ENCODE assay signal across 8 cellular contexts in the genomic region with DNA sequence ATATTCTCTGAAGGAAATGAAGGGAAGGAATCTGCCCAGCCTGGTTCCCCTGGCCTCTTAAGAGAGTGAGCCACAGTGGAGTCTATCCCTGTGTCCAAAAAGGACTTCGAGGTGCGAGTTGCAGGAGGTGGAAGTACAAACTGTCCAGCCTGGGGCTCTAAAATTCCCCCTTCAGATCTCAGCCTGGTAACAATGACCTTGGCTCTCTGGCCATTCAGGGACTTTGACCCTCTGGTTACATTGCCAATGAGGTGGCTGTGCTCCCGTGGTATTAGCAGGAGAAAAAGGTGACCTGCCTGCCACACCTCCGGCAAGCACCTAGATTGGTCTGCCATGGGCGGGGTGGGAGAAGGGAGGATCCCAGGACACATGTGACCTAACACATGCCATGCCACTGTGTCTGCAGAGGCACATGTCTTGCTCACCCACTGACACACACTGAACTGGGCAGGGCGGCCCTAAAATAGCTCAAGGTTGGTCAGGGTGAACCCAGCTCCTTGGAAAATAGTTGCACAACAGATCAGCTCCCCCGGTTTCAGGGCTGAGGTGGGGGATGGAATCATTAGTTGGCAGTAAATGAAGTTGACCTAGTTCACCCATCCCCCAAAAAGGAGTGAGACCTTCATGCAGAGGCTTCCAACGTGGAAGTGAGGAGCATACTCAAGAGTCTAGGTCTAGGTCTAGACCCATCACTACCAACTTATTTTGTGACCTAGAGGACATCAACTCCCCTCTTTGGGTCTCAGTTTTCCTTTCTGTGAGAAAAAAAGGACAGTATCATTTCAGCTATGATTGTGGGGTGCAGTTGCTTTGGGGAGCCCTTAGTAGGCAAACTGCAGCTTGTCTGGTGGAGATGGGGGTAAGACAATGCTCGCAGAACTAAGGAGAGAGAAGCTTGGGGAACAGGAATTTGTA. TPM values are rescaled to one million over a fixed set of nuclear protein-coding genes. Genes with fewer than 3 reads are reported as not detected.
DNase-seq lines count a peak whose midpoint lies in the region; ATAC-seq, FAIRE-seq and TF ChIP-seq lines count a peak whose summit lies in the region.

No MANE protein-coding gene starts in this region.

- no peaks in the 10 kb centered on the region for H3K27me3 ChIP-seq in BLaER1 treated with 17β-estradiol and CSF1 and Interleukin-3, amounts not matched to agents 10 nM and 100 nM
- H3K27me3 ChIP-seq in HepG2 (ENCODE audit: control insufficient read depth in 1 of 2, insufficient read depth in 2 of 2, low read length in 2 of 2) (no peaks in the 10 kb centered on the region; a peak in 1 of 5 replicates), testis (no peaks in the 10 kb centered on the region)

- in situ Hi-C loops in HepG2 (cut with HindIII; ENCODE audit: extremely low pct_ligation_motif_present, low pct_unique_long_range_greater_than_20kb): no loop called here

- peaks cover 0 to 7% (median 0%) of the 10 kb centered on the region in 11 experiments; a peak in 1 of 22 replicates for H4K20me1 ChIP-seq in BLaER1 treated with 17β-estradiol and CSF1 and Interleukin-3, amounts not matched to agents 10 nM and 100 nM
- no peaks in the 10 kb centered on the region for H4K20me1 ChIP-seq in HepG2 (ENCODE audit: insufficient read depth, low read length)

- DNase-seq in LHCN-M2 (ENCODE audit: low read depth): peak; percentile 83
- peak; percentile 93 for DNase-seq in HepG2 (ENCODE audit: low spot score)
- peak; percentile 68 for DNase-seq in testis
- DNase-seq in NCI-H1436 (lab: John Stamatoyannopoulos, UW): no peak

- peak; percentile 97 for FAIRE-seq in HepG2 (lab: Jason Lieb, UNC)

- H3K27ac Mint-ChIP-seq in brain: peak overlapping the region; percentile 51 to 98 (median 89)

- 0 out of 4 replicates have a peak, but pooled peaks of 1 of the 2 experiments have one; percentile 26 for TF ChIP-seq POLR2A in HepG2 (IDR thresholded peaks at IDR 0.05; ENCODE audit: insufficient read depth in 1 of 2, low read depth in 2 of 2, low read length in 2 of 2)
- no peak for TF ChIP-seq POLR2A in testis (IDR thresholded peaks at IDR 0.05)

- H3K36me3 Mint-ChIP-seq in brain: peaks cover 9% of the 10 kb centered on the region

- ATAC-seq in HepG2 (peak; percentile 27), GM19395 (IDR thresholded peaks at IDR 0.05; ENCODE audit: unreplicated experiment) (no peak), GM18907 (IDR thresholded peaks at IDR 0.05; ENCODE audit: unreplicated experiment) (no peak)

- intact Hi-C loops in HepG2 (cut with micrococcal nuclease; ENCODE audit: unreplicated experiment) (no loop called here), testis (cut with DNase I; ENCODE audit: low total_unique reads) (no loop called here)

- H3K9me3 ChIP-seq in BLaER1 treated with 17β-estradiol and CSF1 and Interleukin-3, amounts not matched to agents 10 nM and 100 nM (replicated peaks in 1 of 11): no peaks in the 10 kb centered on the region
- H3K9me3 ChIP-seq in HepG2 (ENCODE audit: low read length): no peaks in the 10 kb centered on the region
- H3K9me3 ChIP-seq in testis: no peaks in the 10 kb centered on the region

- peak; percentile 22; the same call in 1 of the 2 replicates for TF ChIP-seq RAD21 in HepG2 (CRISPR knock-in tag; IDR thresholded peaks at IDR 0.05)

- H3K4me3 ChIP-seq in BLaER1 treated with 17β-estradiol and CSF1 and Interleukin-3, amounts not matched to agents 10 nM and 100 nM: peak overlapping the region; percentile 29 to 65 (median 56); a peak in 19 of 20 replicates
- peak overlapping the region; percentile 13 to 55 (median 22); a peak in 5 of 6 replicates for H3K4me3 ChIP-seq in HepG2 (replicated peaks in 1 of 3; ENCODE audit: insufficient read depth in 1 of 3, low read depth in 2 of 3, low read length in 3 of 3)
- peak overlapping the region; percentile 73 to 92 for H3K4me3 ChIP-seq in testis

- peaks cover 0 to 3% (median 0%) of the 10 kb centered on the region in 5 experiments for H3K9me3 Mint-ChIP-seq in brain

- H3K4me3 Mint-ChIP-seq in brain: peak overlapping the region; percentile 85 to 97 (median 94)

- peaks cover 72% of the 10 kb centered on the region for H3K4me1 Mint-ChIP-seq in brain

- 20% methylated on average over 7 of the region's 9 CpGs for WGBS in HepG2 (ENCODE audit: low lambda C conversion rate)
- WGBS in testis, 2 donors: 25 to 39% methylated on average over 9 of the region's 9 CpGs

- POLR2A ChIA-PET in HepG2 (lab: Yijun Ruan, JAX): interaction anchor here (0.8 to 8.1 kb wide), 18 partner anchors 9 to 397 kb away, joined by 3 to 568 read pairs (median 10); a partner anchor contains a TSS

- BruUV-seq in HepG2 (replicated peaks; lab: Mats Ljungman, UMichigan): no TSS peak

- H3K4me2 ChIP-seq in BLaER1 treated with 17β-estradiol and CSF1 and Interleukin-3, amounts not matched to agents 10 nM and 100 nM: peak overlapping the region; percentile 95 to 100 (median 99)
- H3K4me2 ChIP-seq in HepG2 (ENCODE audit: low read depth, low read length): peak overlapping the region; percentile 91

- H3K27ac ChIP-seq in BLaER1 treated with 17β-estradiol and CSF1 and Interleukin-3, amounts not matched to agents 10 nM and 100 nM: peak overlapping the region; percentile 88 to 98 (median 95)
- H3K27ac ChIP-seq in HepG2 (ENCODE audit: extremely low read length, insufficient read depth, low read length): peak overlapping the region; percentile 95
- peak overlapping the region; percentile 95 to 99 for H3K27ac ChIP-seq in testis

- H3K36me3 ChIP-seq in BLaER1 treated with 17β-estradiol and CSF1 and Interleukin-3, amounts not matched to agents 10 nM and 100 nM: peaks cover 0 to 34% (median 20%) of the 10 kb centered on the region in 11 experiments; a peak in 15 of 22 replicates
- H3K36me3 ChIP-seq in HepG2 (replicated peaks in 1 of 2; ENCODE audit: control insufficient read depth in 1 of 2, insufficient read depth in 2 of 2, low read length in 2 of 2) (peaks cover 25 to 41% of the 10 kb centered on the region in 2 experiments), testis (ENCODE audit: low read depth, missing control alignments) (no peaks in the 10 kb centered on the region)

- H3K9ac ChIP-seq in BLaER1 treated with 17β-estradiol and CSF1 and Interleukin-3, amounts not matched to agents 10 nM and 100 nM: peak overlapping the region; percentile 64 to 90 (median 83); a peak in 21 of 22 replicates
- H3K9ac ChIP-seq in HepG2 (ENCODE audit: insufficient read depth, low read depth, low read length): peak overlapping the region; percentile 74

- TF ChIP-seq EP300 in HepG2 (IDR thresholded peaks at IDR 0.05; ENCODE audit: low read depth in 2 of 2, low read length in 2 of 2) (peak in 1 of 2 experiments; percentile 59; a peak in 1 of 4 replicates), HepG2 (CRISPR knock-in tag; IDR thresholded peaks at IDR 0.05; ENCODE audit: borderline replicate concordance) (peak; percentile 80; the same call in 1 of the 2 replicates)

- H3K79me2 ChIP-seq in HepG2 (ENCODE audit: insufficient read depth, low read length): peaks cover 18% of the 10 kb centered on the region

- H3K27me3 Mint-ChIP-seq in brain: peaks cover 13% of the 10 kb centered on the region

- peaks cover 76 to 91% (median 87%) of the 10 kb centered on the region in 10 experiments for H3K4me1 ChIP-seq in BLaER1 treated with 17β-estradiol and CSF1 and Interleukin-3, amounts not matched to agents 10 nM and 100 nM
- H3K4me1 ChIP-seq in HepG2 (ENCODE audit: insufficient read depth, low read length) (peaks cover 59% of the 10 kb centered on the region), testis (peaks cover 57% of the 10 kb centered on the region)

- H2AFZ ChIP-seq in HepG2 (ENCODE audit: low read length): no peak overlapping the region

- TF ChIP-seq CTCF in brain (conservative IDR thresholded peaks at IDR 0.05) (no peak), HepG2 (CRISPR knock-in tag; IDR thresholded peaks at IDR 0.05) (peak; percentile 29; the same call in 1 of the 2 replicates), testis (IDR thresholded peaks at IDR 0.05) (no peak)

- CTCF ChIA-PET in HepG2 (lab: Yijun Ruan, JAX; ENCODE audit: low intra/inter-chr PET ratio, low total read pairs): no interaction called here

RNA-seq across cellular contexts. Expression of a gene that starts 2.2 kb away (rescaled TPM):
- total RNA-seq in LHCN-M2 (2014; rRNA removed) (1.5 and 3.4 TPM in 2 replicates), HepG2 (2016; rRNA removed; fragmentation: Illumina TruSeq; extraction: Trizol) (1.4 and 2.1 TPM in 2 replicates), testis (10 to 100 TPM; 14.4 to 23.6 TPM)
- polyA plus RNA-seq in LHCN-M2 (2012): 3.6 TPM
- polyA plus RNA-seq in brain (ENCODE audit: insufficient read depth, low read depth, low replicate concordance) (43.8 TPM), HepG2 (2011; rRNA removed) (2.7 and 3.6 TPM in 2 replicates), testis (ENCODE audit: insufficient read depth, low read depth, low replicate concordance) (9.8 TPM)
- total RNA-seq in HepG2 (2016; cell fraction: cytosol; rRNA removed; fragmentation: Illumina TruSeq; extraction: Trizol; ENCODE audit: low read depth): 0.88 and 1.1 TPM in 2 replicates
- 1.2 and 1.8 TPM in 2 replicates for total RNA-seq in HepG2 (2016; cell fraction: insoluble cytoplasmic fraction; rRNA removed; fragmentation: Illumina TruSeq; extraction: Trizol)
- 2.2 and 2.4 TPM in 2 replicates for total RNA-seq in HepG2 (2016; cell fraction: membrane; rRNA removed; fragmentation: Illumina TruSeq; extraction: Trizol)
- total RNA-seq in HepG2 (2016; cell fraction: nucleus; rRNA removed; fragmentation: Illumina TruSeq; extraction: Trizol): 3.4 and 4.3 TPM in 2 replicates
- polyA plus RNA-seq in HepG2 (2011; cell fraction: cytosol; rRNA removed): 1.5 and 1.6 TPM in 2 replicates
- polyA plus RNA-seq in HepG2 (2011; cell fraction: nucleus; rRNA removed): 20.3 and 22.7 TPM in 2 replicates
- 11.1 and 19.6 TPM in 2 replicates for polyA plus RNA-seq in HepG2 (2012)
- 0.95 and 1.1 TPM in 2 replicates for polyA plus RNA-seq in HepG2 (2016; cell fraction: cytosol; fragmentation: Illumina TruSeq; extraction: Trizol; ENCODE audit: low read depth)
- polyA plus RNA-seq in HepG2 (2016; cell fraction: insoluble cytoplasmic fraction; fragmentation: Illumina TruSeq; extraction: Trizol; ENCODE audit: low read depth): 3.8 and 5.8 TPM in 2 replicates
- polyA plus RNA-seq in HepG2 (2016; cell fraction: membrane; fragmentation: Illumina TruSeq; extraction: Trizol; ENCODE audit: low read depth): 2.5 and 3.4 TPM in 2 replicates
- polyA plus RNA-seq in HepG2 (2016; cell fraction: nucleus; fragmentation: Illumina TruSeq; extraction: Trizol; ENCODE audit: insufficient read depth, low read depth): 9.5 and 10.0 TPM in 2 replicates
- 3.3 and 6.7 TPM in 2 replicates for polyA minus RNA-seq in HepG2 (2011; rRNA and poly(A)+ RNA removed; ENCODE audit: low replicate concordance)
- polyA minus RNA-seq in HepG2 (2011; cell fraction: cytosol; rRNA and poly(A)+ RNA removed): 4.5 and 6.5 TPM in 2 replicates
- polyA minus RNA-seq in HepG2 (2011; cell fraction: nucleus; rRNA and poly(A)+ RNA removed): 7.6 and 8.1 TPM in 2 replicates

RNA-seq across cellular contexts. Expression of a gene that starts 23.6 kb away (rescaled TPM):
- total RNA-seq in LHCN-M2 (2014; rRNA removed): 62.1 and 62.8 TPM in 2 replicates
- 28.7 TPM for polyA plus RNA-seq in LHCN-M2 (2012)
- polyA plus RNA-seq in brain (ENCODE audit: insufficient read depth, low read depth, low replicate concordance): 94.4 TPM
- 76.1 and 88.5 TPM in 2 replicates for total RNA-seq in HepG2 (2016; rRNA removed; fragmentation: Illumina TruSeq; extraction: Trizol)
- total RNA-seq in HepG2 (2016; cell fraction: cytosol; rRNA removed; fragmentation: Illumina TruSeq; extraction: Trizol; ENCODE audit: low read depth): 23.3 and 23.6 TPM in 2 replicates
- 62.6 and 89.2 TPM in 2 replicates for total RNA-seq in HepG2 (2016; cell fraction: insoluble cytoplasmic fraction; rRNA removed; fragmentation: Illumina TruSeq; extraction: Trizol)
- total RNA-seq in HepG2 (2016; cell fraction: membrane; rRNA removed; fragmentation: Illumina TruSeq; extraction: Trizol): 50.5 and 57.1 TPM in 2 replicates
- 82.0 and 93.0 TPM in 2 replicates for total RNA-seq in HepG2 (2016; cell fraction: nucleus; rRNA removed; fragmentation: Illumina TruSeq; extraction: Trizol)
- 54.6 and 63.8 TPM in 2 replicates for polyA plus RNA-seq in HepG2 (2011; rRNA removed)
- 19.7 and 28.8 TPM in 2 replicates for polyA plus RNA-seq in HepG2 (2011; cell fraction: cytosol; rRNA removed)
- 90.9 and 114 TPM in 2 replicates for polyA plus RNA-seq in HepG2 (2011; cell fraction: nucleus; rRNA removed)
- polyA plus RNA-seq in HepG2 (2012): 89.3 and 98.8 TPM in 2 replicates
- polyA plus RNA-seq in HepG2 (2016; cell fraction: cytosol; fragmentation: Illumina TruSeq; extraction: Trizol; ENCODE audit: low read depth): 10.1 and 10.5 TPM in 2 replicates
- 77.5 and 94.3 TPM in 2 replicates for polyA plus RNA-seq in HepG2 (2016; cell fraction: insoluble cytoplasmic fraction; fragmentation: Illumina TruSeq; extraction: Trizol; ENCODE audit: low read depth)
- 34.7 and 36.6 TPM in 2 replicates for polyA plus RNA-seq in HepG2 (2016; cell fraction: membrane; fragmentation: Illumina TruSeq; extraction: Trizol; ENCODE audit: low read depth)
- 173 TPM in 2 replicates for polyA plus RNA-seq in HepG2 (2016; cell fraction: nucleus; fragmentation: Illumina TruSeq; extraction: Trizol; ENCODE audit: insufficient read depth, low read depth)
- polyA minus RNA-seq in HepG2 (2011; rRNA and poly(A)+ RNA removed; ENCODE audit: low replicate concordance): 21.1 and 21.8 TPM in 2 replicates
- 50.3 and 50.4 TPM in 2 replicates for polyA minus RNA-seq in HepG2 (2011; cell fraction: cytosol; rRNA and poly(A)+ RNA removed)
- polyA minus RNA-seq in HepG2 (2011; cell fraction: nucleus; rRNA and poly(A)+ RNA removed): 107 and 131 TPM in 2 replicates
- 100 to 1,000 TPM; 129 to 161 TPM for total RNA-seq in testis
- polyA plus RNA-seq in testis (ENCODE audit: insufficient read depth, low read depth, low replicate concordance): 157 TPM

RNA-seq across cellular contexts. Expression of a gene that starts 35.4 kb away (rescaled TPM):
- total RNA-seq in LHCN-M2 (2014; rRNA removed): 22.3 and 32.5 TPM in 2 replicates
- polyA plus RNA-seq in LHCN-M2 (2012): 26.6 TPM
- 176 TPM for polyA plus RNA-seq in brain (ENCODE audit: insufficient read depth, low read depth, low replicate concordance)
- total RNA-seq in HepG2 (2016; rRNA removed; fragmentation: Illumina TruSeq; extraction: Trizol): 9.9 and 10.4 TPM in 2 replicates
- 4.9 and 5.0 TPM in 2 replicates for total RNA-seq in HepG2 (2016; cell fraction: cytosol; rRNA removed; fragmentation: Illumina TruSeq; extraction: Trizol; ENCODE audit: low read depth)
- 8.1 and 10.9 TPM in 2 replicates for total RNA-seq in HepG2 (2016; cell fraction: insoluble cytoplasmic fraction; rRNA removed; fragmentation: Illumina TruSeq; extraction: Trizol)
- total RNA-seq in HepG2 (2016; cell fraction: membrane; rRNA removed; fragmentation: Illumina TruSeq; extraction: Trizol): 12.8 TPM in 2 replicates
- 5.9 and 6.8 TPM in 2 replicates for total RNA-seq in HepG2 (2016; cell fraction: nucleus; rRNA removed; fragmentation: Illumina TruSeq; extraction: Trizol)
- polyA plus RNA-seq in HepG2 (2011; rRNA removed): 8.0 and 8.6 TPM in 2 replicates
- 7.7 and 8.0 TPM in 2 replicates for polyA plus RNA-seq in HepG2 (2011; cell fraction: cytosol; rRNA removed)
- 12.1 and 13.6 TPM in 2 replicates for polyA plus RNA-seq in HepG2 (2011; cell fraction: nucleus; rRNA removed)
- polyA plus RNA-seq in HepG2 (2012): 11.6 and 15.5 TPM in 2 replicates
- 4.3 TPM in 2 replicates for polyA plus RNA-seq in HepG2 (2016; cell fraction: cytosol; fragmentation: Illumina TruSeq; extraction: Trizol; ENCODE audit: low read depth)
- polyA plus RNA-seq in HepG2 (2016; cell fraction: insoluble cytoplasmic fraction; fragmentation: Illumina TruSeq; extraction: Trizol; ENCODE audit: low read depth): 8.0 and 12.4 TPM in 2 replicates
- 9.9 and 10.7 TPM in 2 replicates for polyA plus RNA-seq in HepG2 (2016; cell fraction: membrane; fragmentation: Illumina TruSeq; extraction: Trizol; ENCODE audit: low read depth)
- 11.5 and 12.3 TPM in 2 replicates for polyA plus RNA-seq in HepG2 (2016; cell fraction: nucleus; fragmentation: Illumina TruSeq; extraction: Trizol; ENCODE audit: insufficient read depth, low read depth)
- 14.3 and 17.9 TPM in 2 replicates for polyA minus RNA-seq in HepG2 (2011; rRNA and poly(A)+ RNA removed; ENCODE audit: low replicate concordance)
- polyA minus RNA-seq in HepG2 (2011; cell fraction: cytosol; rRNA and poly(A)+ RNA removed): 5.3 and 7.4 TPM in 2 replicates
- 7.2 and 7.5 TPM in 2 replicates for polyA minus RNA-seq in HepG2 (2011; cell fraction: nucleus; rRNA and poly(A)+ RNA removed)
- total RNA-seq in testis: 10 to 100 TPM; 44.9 to 51.7 TPM
- 41.2 TPM for polyA plus RNA-seq in testis (ENCODE audit: insufficient read depth, low read depth, low replicate concordance)

RNA-seq across cellular contexts. Expression of a gene that starts 42.1 kb away (rescaled TPM):
- 35.5 and 38.3 TPM in 2 replicates for total RNA-seq in LHCN-M2 (2014; rRNA removed)
- polyA plus RNA-seq in LHCN-M2 (2012): 35.9 TPM
- 150 TPM for polyA plus RNA-seq in brain (ENCODE audit: insufficient read depth, low read depth, low replicate concordance)
- total RNA-seq in HepG2 (2016; rRNA removed; fragmentation: Illumina TruSeq; extraction: Trizol): 29.6 and 30.8 TPM in 2 replicates
- total RNA-seq in HepG2 (2016; cell fraction: cytosol; rRNA removed; fragmentation: Illumina TruSeq; extraction: Trizol; ENCODE audit: low read depth): 27.8 and 32.3 TPM in 2 replicates
- total RNA-seq in HepG2 (2016; cell fraction: insoluble cytoplasmic fraction; rRNA removed; fragmentation: Illumina TruSeq; extraction: Trizol): 26.4 and 32.2 TPM in 2 replicates
- total RNA-seq in HepG2 (2016; cell fraction: membrane; rRNA removed; fragmentation: Illumina TruSeq; extraction: Trizol): 28.8 and 30.1 TPM in 2 replicates
- total RNA-seq in HepG2 (2016; cell fraction: nucleus; rRNA removed; fragmentation: Illumina TruSeq; extraction: Trizol): 30.8 and 38.1 TPM in 2 replicates
- polyA plus RNA-seq in HepG2 (2011; rRNA removed): 60.9 and 62.9 TPM in 2 replicates
- 25.1 and 35.9 TPM in 2 replicates for polyA plus RNA-seq in HepG2 (2011; cell fraction: cytosol; rRNA removed)
- 142 and 152 TPM in 2 replicates for polyA plus RNA-seq in HepG2 (2011; cell fraction: nucleus; rRNA removed)
- 70.7 and 76.1 TPM in 2 replicates for polyA plus RNA-seq in HepG2 (2012)
- 5.4 and 6.1 TPM in 2 replicates for polyA plus RNA-seq in HepG2 (2016; cell fraction: cytosol; fragmentation: Illumina TruSeq; extraction: Trizol; ENCODE audit: low read depth)
- 32.0 and 41.3 TPM in 2 replicates for polyA plus RNA-seq in HepG2 (2016; cell fraction: insoluble cytoplasmic fraction; fragmentation: Illumina TruSeq; extraction: Trizol; ENCODE audit: low read depth)
- polyA plus RNA-seq in HepG2 (2016; cell fraction: membrane; fragmentation: Illumina TruSeq; extraction: Trizol; ENCODE audit: low read depth): 18.7 and 20.0 TPM in 2 replicates
- polyA plus RNA-seq in HepG2 (2016; cell fraction: nucleus; fragmentation: Illumina TruSeq; extraction: Trizol; ENCODE audit: insufficient read depth, low read depth): 74.6 and 84.0 TPM in 2 replicates
- 60.8 and 70.8 TPM in 2 replicates for polyA minus RNA-seq in HepG2 (2011; rRNA and poly(A)+ RNA removed; ENCODE audit: low replicate concordance)
- 20.8 and 24.8 TPM in 2 replicates for polyA minus RNA-seq in HepG2 (2011; cell fraction: cytosol; rRNA and poly(A)+ RNA removed)
- 59.5 and 60.8 TPM in 2 replicates for polyA minus RNA-seq in HepG2 (2011; cell fraction: nucleus; rRNA and poly(A)+ RNA removed)
- 100 to 1,000 TPM; 123 to 132 TPM for total RNA-seq in testis
- 143 TPM for polyA plus RNA-seq in testis (ENCODE audit: insufficient read depth, low read depth, low replicate concordance)

RNA-seq across cellular contexts. Expression of a gene that starts 44.0 kb away (rescaled TPM):
- total RNA-seq in LHCN-M2 (2014; rRNA removed) (52.9 and 65.1 TPM in 2 replicates), HepG2 (2016; rRNA removed; fragmentation: Illumina TruSeq; extraction: Trizol) (51.1 and 66.5 TPM in 2 replicates), testis (100 to 1,000 TPM; 151 to 172 TPM)
- 36.8 TPM for polyA plus RNA-seq in LHCN-M2 (2012)
- polyA plus RNA-seq in brain (ENCODE audit: insufficient read depth, low read depth, low replicate concordance) (95.0 TPM), HepG2 (2011; rRNA removed) (67.7 and 78.0 TPM in 2 replicates), testis (ENCODE audit: insufficient read depth, low read depth, low replicate concordance) (127 TPM)
- total RNA-seq in HepG2 (2016; cell fraction: cytosol; rRNA removed; fragmentation: Illumina TruSeq; extraction: Trizol; ENCODE audit: low read depth): 14.5 and 17.6 TPM in 2 replicates
- 50.7 and 65.1 TPM in 2 replicates for total RNA-seq in HepG2 (2016; cell fraction: insoluble cytoplasmic fraction; rRNA removed; fragmentation: Illumina TruSeq; extraction: Trizol)
- total RNA-seq in HepG2 (2016; cell fraction: membrane; rRNA removed; fragmentation: Illumina TruSeq; extraction: Trizol): 26.0 and 27.2 TPM in 2 replicates
- 65.1 and 70.6 TPM in 2 replicates for total RNA-seq in HepG2 (2016; cell fraction: nucleus; rRNA removed; fragmentation: Illumina TruSeq; extraction: Trizol)
- 28.7 and 32.2 TPM in 2 replicates for polyA plus RNA-seq in HepG2 (2011; cell fraction: cytosol; rRNA removed)
- 613 and 896 TPM in 2 replicates for polyA plus RNA-seq in HepG2 (2011; cell fraction: nucleus; rRNA removed)
- polyA plus RNA-seq in HepG2 (2012): 70.6 and 74.6 TPM in 2 replicates
- polyA plus RNA-seq in HepG2 (2016; cell fraction: cytosol; fragmentation: Illumina TruSeq; extraction: Trizol; ENCODE audit: low read depth): 9.7 and 12.0 TPM in 2 replicates
- polyA plus RNA-seq in HepG2 (2016; cell fraction: insoluble cytoplasmic fraction; fragmentation: Illumina TruSeq; extraction: Trizol; ENCODE audit: low read depth): 46.8 and 59.5 TPM in 2 replicates
- 20.4 and 23.8 TPM in 2 replicates for polyA plus RNA-seq in HepG2 (2016; cell fraction: membrane; fragmentation: Illumina TruSeq; extraction: Trizol; ENCODE audit: low read depth)
- polyA plus RNA-seq in HepG2 (2016; cell fraction: nucleus; fragmentation: Illumina TruSeq; extraction: Trizol; ENCODE audit: insufficient read depth, low read depth): 182 and 188 TPM in 2 replicates
- 133 and 240 TPM in 2 replicates for polyA minus RNA-seq in HepG2 (2011; rRNA and poly(A)+ RNA removed; ENCODE audit: low replicate concordance)
- 49.1 and 58.4 TPM in 2 replicates for polyA minus RNA-seq in HepG2 (2011; cell fraction: cytosol; rRNA and poly(A)+ RNA removed)
- 159 and 161 TPM in 2 replicates for polyA minus RNA-seq in HepG2 (2011; cell fraction: nucleus; rRNA and poly(A)+ RNA removed)

Comparison
In these comparisons a context has a peak if more than half of its experiments do, and no peak if none do; other contexts are left out.
1. H3K4me3 ChIP-seq: peak in every context shown above with its lines; median percentile 82 in testis; 56 in BLaER1 treated with 17β-estradiol and CSF1 and Interleukin-3, amounts not matched to agents 10 nM and 100 nM; 22 in HepG2.